Comparison of ENCODE assay signal across 24 cellular contexts in the genomic region with DNA sequence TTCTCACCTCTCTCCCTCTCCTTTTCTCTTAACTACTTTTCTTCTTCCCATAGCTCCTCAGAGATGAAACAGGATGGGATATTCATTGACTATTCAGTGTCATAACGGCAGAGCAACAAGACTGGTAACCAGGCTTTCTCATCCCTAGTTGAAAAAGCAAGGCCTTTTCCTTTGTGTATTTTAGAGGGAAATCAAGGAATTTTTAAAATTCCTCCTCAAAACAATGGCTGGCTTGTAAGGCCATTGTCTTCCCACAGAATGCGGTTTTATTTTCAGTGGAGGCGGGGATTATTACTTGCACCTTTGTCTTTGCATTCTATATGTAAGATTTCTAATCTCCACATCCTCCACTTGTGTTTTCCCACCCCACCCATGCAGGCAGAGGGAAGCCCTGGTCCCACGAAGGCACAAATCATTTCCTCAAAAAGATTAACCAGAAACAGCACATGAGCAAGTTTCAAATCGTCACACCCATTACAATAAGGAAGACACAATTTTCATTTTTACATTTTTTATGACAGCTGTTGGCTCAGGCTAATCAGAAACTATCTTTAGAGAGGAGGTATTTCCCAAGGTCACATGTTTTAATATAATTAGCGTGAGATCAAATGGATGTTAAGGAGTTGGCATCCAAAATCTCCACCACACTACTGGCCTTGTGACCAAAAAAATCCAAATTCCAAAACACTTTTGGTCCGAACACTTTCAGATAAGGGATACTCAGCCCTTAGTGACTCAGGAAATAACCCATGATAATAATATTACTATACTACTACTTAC. TPM values are rescaled to one million over a fixed set of nuclear protein-coding genes. Genes with fewer than 3 reads are reported as not detected.
A peak's percentile ranks its signal among the peaks of the same experiment; 100 is the strongest.
DNase-seq lines count a peak whose midpoint lies in the region; ATAC-seq, FAIRE-seq and TF ChIP-seq lines count a peak whose summit lies in the region.
"Had no signal": no experiment of that assay in that cellular context is flagged by ENCODE, and none has a peak within 500 bp of the region (broad histone marks: within the 10 kb centered on the region; RNA-seq: fewer than 3 reads in every experiment).

No MANE protein-coding gene starts in this region.

- H3K4me3 Mint-ChIP-seq in H9 (no peak overlapping the region), astrocyte (ENCODE audit: unreplicated experiment) (no peak overlapping the region)
- H3K4me3 Mint-ChIP-seq: activated T-helper 1 cell treated with anti-CD3 and anti-CD28 coated beads, Interleukin-12 subunit alpha, Interleukin-12 subunit beta, Interleukin-2, Interleukin-4 antibody, amounts not matched to agents 30 ng/mL and 10 ng/mL and 1 ng/mL, durations not matched to agents 14 hours and 24 hours and 36 hours; HFFc6; memory B cell; naive thymus-derived CD8-positive, alpha-beta T cell had no signal

- no peak for ATAC-seq in GM21423 (IDR thresholded peaks at IDR 0.05; ENCODE audit: unreplicated experiment)
- ATAC-seq in HG03442 (IDR thresholded peaks at IDR 0.05; ENCODE audit: unreplicated experiment), result no peak
- ATAC-seq: activated naive CD4-positive, alpha-beta T cell treated with anti-CD3 and anti-CD28 coated beads, Interleukin-2, amount 50 U/mL, for 72 hours; gastroesophageal sphincter; naive thymus-derived CD8-positive, alpha-beta T cell had no signal

- no peak overlapping the region for H3K4me3 ChIP-seq in astrocyte (ENCODE audit: insufficient read depth, low read depth, low read length)
- no peak overlapping the region for H3K4me3 ChIP-seq in parathyroid adenoma (ENCODE audit: low read depth, low read length)
- H3K4me3 ChIP-seq: gastroesophageal sphincter, testis had no signal

- H2BK5ac ChIP-seq in H9 (ENCODE audit: insufficient read length, low read length), result no peak overlapping the region

- H3K9me3 ChIP-seq in H9 (ENCODE audit: control insufficient read depth, low read depth, low read length), result no peaks in the 10 kb centered on the region
- H3K9me3 ChIP-seq in astrocyte (ENCODE audit: insufficient read depth, low read depth, low read length), result no peaks in the 10 kb centered on the region
- no peaks in the 10 kb centered on the region for H3K9me3 ChIP-seq in parathyroid adenoma (ENCODE audit: control insufficient read depth, low read length)
- H3K9me3 ChIP-seq: gastroesophageal sphincter, testis had no signal

- no peak overlapping the region for H3K23ac ChIP-seq in H9 (ENCODE audit: insufficient read length, low read depth, low read length)

- peaks cover 0 to 9% (median 7%) of the 10 kb centered on the region in 3 experiments; a peak in 4 of 7 replicates for H3K36me3 Mint-ChIP-seq in H9 (ENCODE audit: insufficient read depth in 1 of 3, low read depth in 3 of 3)
- H3K36me3 Mint-ChIP-seq in astrocyte (ENCODE audit: low read depth, unreplicated experiment), result no peaks in the 10 kb centered on the region
- H3K36me3 Mint-ChIP-seq: activated naive CD4-positive, alpha-beta T cell treated with anti-CD3 and anti-CD28 coated beads, Interleukin-2, amount 50 U/mL, for 72 hours; memory B cell; naive thymus-derived CD8-positive, alpha-beta T cell had no signal

- DNase-seq in H9 (no peak), astrocyte (ENCODE audit: low read depth) (no peak), foreskin melanocyte (peak; percentile 21), amniotic stem cell (lab: John Stamatoyannopoulos, UW) (no peak)
- DNase-seq: activated CD4-positive, alpha-beta T cell treated with anti-CD3 and anti-CD28 coated beads, Interleukin-2, amount 50 U/mL, for 1 hour; effector CD8-positive, alpha-beta T cell; HFFc6; naive thymus-derived CD8-positive, alpha-beta T cell; NCI-H2081 treated with DMSO at 0.1 percent for 48 hours; NCI-H446; stimulated activated CD4-positive, alpha-beta T cell treated with anti-CD3 and anti-CD28 coated beads, Interleukin-12 subunit alpha, Interleukin-12 subunit beta, amount 100 ng/mL, for 4 hours; stimulated activated CD4-positive, alpha-beta T cell treated with anti-CD3 and anti-CD28 coated beads, Interleukin-4, amount 100 ng/mL, for 24 hours; stimulated activated naive CD4-positive, alpha-beta T cell; T-helper 9 cell; testis had no signal

- no peak for FAIRE-seq in astrocyte (lab: Jason Lieb, UNC)
- FAIRE-seq: islet of Langerhans had no signal

- H3K27ac Mint-ChIP-seq in H9, result peak overlapping the region in 2 of 3 experiments; percentile 63 to 74; a peak in 3 of 7 replicates
- H3K27ac Mint-ChIP-seq in astrocyte (ENCODE audit: unreplicated experiment), result peak overlapping the region; percentile 15
- H3K27ac Mint-ChIP-seq: activated naive CD4-positive, alpha-beta T cell treated with anti-CD3 and anti-CD28 coated beads, Interleukin-2, amount 50 U/mL, for 72 hours; activated T-helper 1 cell treated with anti-CD3 and anti-CD28 coated beads, Interleukin-12 subunit alpha, Interleukin-12 subunit beta, Interleukin-2, Interleukin-4 antibody, amounts not matched to agents 30 ng/mL and 10 ng/mL and 1 ng/mL, durations not matched to agents 14 hours and 24 hours and 36 hours; HFFc6; memory B cell; naive thymus-derived CD8-positive, alpha-beta T cell had no signal

- H3K18ac ChIP-seq in H9 (ENCODE audit: insufficient read length, low read depth, low read length), result no peak overlapping the region

- H2AFZ ChIP-seq in H9 (ENCODE audit: low read length), result no peak overlapping the region
- no peak overlapping the region for H2AFZ ChIP-seq in astrocyte (ENCODE audit: low read depth, low read length)
- H2AFZ ChIP-seq in parathyroid adenoma, result no peak overlapping the region

- H4K20me1 ChIP-seq in H9 (ENCODE audit: control insufficient read depth, insufficient read depth, insufficient read length) (no peaks in the 10 kb centered on the region), astrocyte (ENCODE audit: insufficient read depth, low read length) (no peaks in the 10 kb centered on the region)

- WGBS in H9 (ENCODE audit: extremely low coverage, insufficient read length, low lambda C conversion rate), result no CpG with 5 or more reads among the region's 7 CpGs

- no peak overlapping the region for H2AK5ac ChIP-seq in H9 (ENCODE audit: insufficient read length, low read length)

- H3K4me2 ChIP-seq in H9 (ENCODE audit: insufficient read depth, insufficient read length, low read length) (no peak overlapping the region), astrocyte (ENCODE audit: low read length) (no peak overlapping the region), parathyroid adenoma (ENCODE audit: low read length) (no peak overlapping the region)

- no peak overlapping the region for H3K56ac ChIP-seq in H9 (ENCODE audit: insufficient read length, low read depth, low read length)

- H3K79me2 ChIP-seq in H9 (ENCODE audit: insufficient read depth, low read length) (no peaks in the 10 kb centered on the region), astrocyte (ENCODE audit: insufficient read depth, low read length) (no peaks in the 10 kb centered on the region), parathyroid adenoma (no peaks in the 10 kb centered on the region)

- no peak overlapping the region for H3K14ac ChIP-seq in H9 (ENCODE audit: insufficient read depth, low read length)

- TF ChIP-seq CTCF in H9 (conservative IDR thresholded peaks at IDR 0.05) (no peak), astrocyte (IDR thresholded peaks at IDR 0.05; ENCODE audit: insufficient read depth, low read depth, low read length) (no peak), parathyroid adenoma (IDR thresholded peaks at IDR 0.05) (no peak)

- H2BK15ac ChIP-seq in H9 (ENCODE audit: low read depth, low read length), result peak overlapping the region; percentile 71; the same call in 1 of the 2 replicates

- H2BK12ac ChIP-seq in H9 (ENCODE audit: insufficient read length, low read depth, low read length), result peak overlapping the region; percentile 57

- H3K27me3 ChIP-seq in H9 (ENCODE audit: insufficient read depth, low read length) (no peaks in the 10 kb centered on the region), astrocyte (ENCODE audit: insufficient read depth, low read length) (no peaks in the 10 kb centered on the region), parathyroid adenoma (ENCODE audit: control insufficient read depth, insufficient read depth, low read length) (no peaks in the 10 kb centered on the region)
- H3K27me3 ChIP-seq: gastroesophageal sphincter, testis had no signal

- H3K36me3 ChIP-seq in astrocyte (ENCODE audit: insufficient read depth, low read length), result no peaks in the 10 kb centered on the region
- H3K36me3 ChIP-seq in parathyroid adenoma (ENCODE audit: control insufficient read depth, insufficient read depth, low read length), result no peaks in the 10 kb centered on the region
- H3K36me3 ChIP-seq: gastroesophageal sphincter had no signal

- H3K4ac ChIP-seq in H9 (ENCODE audit: low read depth, low read length), result no peak overlapping the region

- H3K9me3 Mint-ChIP-seq in H9 (peaks cover 0 to 3% of the 10 kb centered on the region in 2 experiments; a peak in 3 of 5 replicates), astrocyte (ENCODE audit: unreplicated experiment) (peaks cover 2% of the 10 kb centered on the region)
- H3K9me3 Mint-ChIP-seq: activated naive CD4-positive, alpha-beta T cell treated with anti-CD3 and anti-CD28 coated beads, Interleukin-2, amount 50 U/mL, for 72 hours; activated T-helper 1 cell treated with anti-CD3 and anti-CD28 coated beads, Interleukin-12 subunit alpha, Interleukin-12 subunit beta, Interleukin-2, Interleukin-4 antibody, amounts not matched to agents 30 ng/mL and 10 ng/mL and 1 ng/mL, durations not matched to agents 14 hours and 24 hours and 36 hours; HFFc6; memory B cell; naive thymus-derived CD8-positive, alpha-beta T cell had no signal

- H4K8ac ChIP-seq in H9 (replicated peaks; ENCODE audit: insufficient read length, low read depth, low read length), result no peak overlapping the region

- H3K4me1 Mint-ChIP-seq in H9 (peaks cover 33 to 46% of the 10 kb centered on the region in 2 experiments), astrocyte (ENCODE audit: low read depth, unreplicated experiment) (peaks cover 37% of the 10 kb centered on the region)
- H3K4me1 Mint-ChIP-seq: memory B cell had no signal

- H3T11ph ChIP-seq in H9 (ENCODE audit: low read length), result no peak overlapping the region

- H4K91ac ChIP-seq in H9 (ENCODE audit: insufficient read length, low read depth, low read length), result no peak overlapping the region

- H4K5ac ChIP-seq in H9 (ENCODE audit: insufficient read length, low read depth, low read length), result no peak overlapping the region

- H3K27ac ChIP-seq in H9 (ENCODE audit: insufficient read length, low read depth, low read length) (no peak overlapping the region), astrocyte (ENCODE audit: low read depth, low read length) (no peak overlapping the region), parathyroid adenoma (peak overlapping the region; percentile 39)
- H3K27ac ChIP-seq: gastroesophageal sphincter, testis had no signal

- no peaks in the 10 kb centered on the region for H3K79me1 ChIP-seq in H9 (ENCODE audit: insufficient read depth, low read depth, low read length, poor library complexity, severe bottlenecking)

- H3K23me2 ChIP-seq in H9 (ENCODE audit: insufficient read length, low read depth, low read length, poor library complexity, severe bottlenecking), result no peaks in the 10 kb centered on the region

- H3K9ac ChIP-seq in H9 (ENCODE audit: extremely low read depth, insufficient read length, low read length) (no peak overlapping the region), astrocyte (ENCODE audit: low read length) (no peak overlapping the region), parathyroid adenoma (no peak overlapping the region)

- no peak overlapping the region for H2BK20ac ChIP-seq in H9 (ENCODE audit: low read depth, low read length, poor library complexity, severe bottlenecking)

- no peaks in the 10 kb centered on the region for H3K27me3 Mint-ChIP-seq in H9 (ENCODE audit: low read depth)
- H3K27me3 Mint-ChIP-seq in astrocyte (ENCODE audit: low read depth, unreplicated experiment), result no peaks in the 10 kb centered on the region
- H3K27me3 Mint-ChIP-seq: memory B cell had no signal

- H3K4me1 ChIP-seq in H9 (ENCODE audit: insufficient read depth, low read length) (peaks cover 15% of the 10 kb centered on the region; the same call in 1 of the 2 replicates), astrocyte (ENCODE audit: insufficient read depth, low read length) (peaks cover 42% of the 10 kb centered on the region), parathyroid adenoma (no peaks in the 10 kb centered on the region)
- H3K4me1 ChIP-seq: testis had no signal

- H2BK120ac ChIP-seq in H9 (ENCODE audit: low read depth, low read length, poor library complexity, severe bottlenecking), result no peak overlapping the region

RNA-seq across cellular contexts. Expression of a gene that starts 53.0 kb away (rescaled TPM):
- 48.2 and 51.4 TPM in 2 replicates for total RNA-seq in H9 (2021)
- 2.5 TPM in 2 replicates for total RNA-seq in astrocyte
- total RNA-seq: activated naive CD4-positive, alpha-beta T cell treated with anti-CD3 and anti-CD28 coated beads, Interleukin-2, amount 50 U/mL, for 72 hours; activated T-helper 1 cell treated with anti-CD3 and anti-CD28 coated beads, Interleukin-12 subunit alpha, Interleukin-12 subunit beta, Interleukin-2, Interleukin-4 antibody, amounts not matched to agents 30 ng/mL and 10 ng/mL and 1 ng/mL, durations not matched to agents 14 hours and 24 hours and 36 hours; HFFc6; naive thymus-derived CD8-positive, alpha-beta T cell; OCI-LY7 had no signal

Comparison
In these comparisons a context has a peak if more than half of its experiments do, and no peak if none do; other contexts are left out.
1. RNA of a gene that starts 53.0 kb away (total RNA-seq): 48.2 to 51.4 TPM in H9; 2.5 TPM in astrocyte; every median in the first group is over 10 times any median in the second.